22 cellular contexts compared by ENCODE assay signal in the genomic region with DNA sequence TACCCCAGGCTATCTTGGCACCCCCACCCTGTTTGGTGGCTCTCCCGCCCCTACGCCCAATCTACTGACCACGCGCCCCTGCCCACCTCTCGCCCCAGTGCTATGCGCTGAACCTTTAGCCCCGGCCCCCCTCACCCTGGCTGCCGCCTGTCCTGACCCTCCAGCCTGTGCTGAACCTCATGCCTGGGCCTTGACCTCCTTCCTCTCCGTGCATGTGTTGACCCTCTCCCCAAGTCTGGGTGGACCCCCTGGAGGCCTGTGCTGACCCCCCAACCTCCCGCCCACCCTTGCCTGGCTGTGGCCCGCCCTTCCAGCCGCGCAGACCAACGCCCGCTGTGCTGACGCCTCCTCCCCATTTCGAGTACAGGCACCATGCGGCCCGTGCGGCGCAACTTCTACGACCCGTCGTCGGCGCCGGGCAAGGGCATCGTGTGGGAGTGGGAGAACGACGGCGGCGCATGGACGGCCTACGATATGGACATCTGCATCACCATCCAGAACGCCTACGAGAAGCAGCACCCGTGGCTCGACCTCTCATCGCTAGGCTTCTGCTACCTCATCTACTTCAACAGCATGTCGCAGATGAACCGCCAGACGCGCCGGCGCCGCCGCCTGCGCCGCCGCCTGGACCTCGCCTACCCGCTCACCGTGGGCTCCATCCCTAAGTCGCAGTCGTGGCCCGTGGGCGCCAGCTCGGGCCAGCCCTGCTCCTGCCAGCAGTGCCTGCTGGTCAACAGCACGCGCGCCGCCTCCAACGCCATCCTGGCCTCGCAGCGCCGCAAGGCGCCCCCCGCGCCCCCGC. TPM values are rescaled to one million over a fixed set of nuclear protein-coding genes. Genes with fewer than 3 reads are reported as not detected.
DNase-seq lines count a peak whose midpoint lies in the region; ATAC-seq and TF ChIP-seq lines count a peak whose summit lies in the region.
"Had no signal": no experiment of that assay in that cellular context is flagged by ENCODE, and none has a peak within 500 bp of the region (broad histone marks: within the 10 kb centered on the region; RNA-seq: fewer than 3 reads in every experiment).

No MANE protein-coding gene starts in this region.

- H4K91ac ChIP-seq in mesenchymal stem cell (ENCODE audit: low read length), result no peak overlapping the region

- H3K36me3 ChIP-seq in mesenchymal stem cell (ENCODE audit: control insufficient read depth in 1 of 2, insufficient read depth in 2 of 2, low read depth in 1 of 2, low read length in 2 of 2), result no peaks in the 10 kb centered on the region
- H3K36me3 ChIP-seq: MG63 had no signal

- DNase-seq in stimulated activated naive CD8-positive, alpha-beta T cell treated with anti-CD3 and anti-CD28 coated beads, Interleukin-15, amount 100 ng/mL, for 72 hours, result no peak
- no peak for DNase-seq in stimulated activated naive CD8-positive, alpha-beta T cell treated with anti-CD3 and anti-CD28 coated beads, Interleukin-15, Interleukin-2, amounts not matched to agents 100 U/mL and 50 U/mL, for 24 hours
- no peak for DNase-seq in WTC11 (ENCODE audit: low spot score)
- peak; percentile 64 for DNase-seq in iPS-NIHi11 (ENCODE audit: low spot score)
- no peak for DNase-seq in mesenchymal stem cell
- no peak for DNase-seq in GM13976 (ENCODE audit: low spot score)
- no peak for DNase-seq in activated naive CD4-positive, alpha-beta T cell treated with anti-CD3 and anti-CD28 coated beads, Interleukin-2, amount 50 U/mL, for 72 hours (ENCODE audit: low spot score in 2 of 2)
- DNase-seq in NCI-H226, result no peak
- DNase-seq: activated CD4-positive, alpha-beta memory T cell treated with anti-CD3 and anti-CD28 coated beads, Interleukin-2, amount 10 ng/mL, durations not matched to agents 7 days and 5 days; activated naive CD4-positive, alpha-beta T cell treated with anti-CD3 and anti-CD28 coated beads for 36 hours; activated T-cell treated with anti-CD3 and anti-CD28 coated beads, Interleukin-2, amount 50 U/mL, for 1 hour; anterior cingulate cortex; erythroblast; MG63; NCI-H1436 treated with DMSO at 0.1 percent for 48 hours; stimulated activated CD4-positive, alpha-beta T cell treated with anti-CD3 and anti-CD28 coated beads, Interleukin-4, amount 100 ng/mL, for 24 hours; WERI-Rb-1 had no signal

- peaks cover 30% of the 10 kb centered on the region for H3K4me1 Mint-ChIP-seq in stimulated activated naive CD8-positive, alpha-beta T cell treated with anti-CD3 and anti-CD28 coated beads, Interleukin-15, amount 100 ng/mL, for 72 hours
- H3K4me1 Mint-ChIP-seq in WTC11, result no peaks in the 10 kb centered on the region

- no peak overlapping the region for H3K14ac ChIP-seq in mesenchymal stem cell (ENCODE audit: low read length in 2 of 2)

- H3K9me3 Mint-ChIP-seq in stimulated activated naive CD8-positive, alpha-beta T cell treated with anti-CD3 and anti-CD28 coated beads, Interleukin-15, amount 100 ng/mL, for 72 hours, result no peaks in the 10 kb centered on the region
- no peaks in the 10 kb centered on the region for H3K9me3 Mint-ChIP-seq in WTC11
- no peaks in the 10 kb centered on the region for H3K9me3 Mint-ChIP-seq in activated naive CD4-positive, alpha-beta T cell treated with anti-CD3 and anti-CD28 coated beads, Interleukin-2, amount 50 U/mL, for 72 hours
- H3K9me3 Mint-ChIP-seq: activated CD4-positive, alpha-beta memory T cell treated with anti-CD3 and anti-CD28 coated beads, Interleukin-2, amount 10 ng/mL, durations not matched to agents 7 days and 5 days; activated naive CD4-positive, alpha-beta T cell treated with anti-CD3 and anti-CD28 coated beads for 36 hours had no signal

- no peak overlapping the region for H3K4me3 ChIP-seq in mesenchymal stem cell (ENCODE audit: insufficient read depth in 1 of 2, low read depth in 1 of 2, low read length in 2 of 2)
- H3K4me3 ChIP-seq: BLaER1 treated with 17β-estradiol and CSF1 and Interleukin-3, amounts not matched to agents 10 nM and 100 nM; MG63; smooth muscle cell had no signal

- in situ Hi-C loops in GM13976 (cut with MboI; ENCODE audit: low sequenced_read_pairs, unreplicated experiment), result no loop called here

- CTCF ChIA-PET in WTC11 (lab: Charles Lee), result no interaction called here

- H3K27ac ChIP-seq in mesenchymal stem cell (ENCODE audit: low read length, poor library complexity, severe bottlenecking), result no peak overlapping the region
- H3K27ac ChIP-seq: BLaER1 treated with 17β-estradiol and CSF1 and Interleukin-3, amounts not matched to agents 10 nM and 100 nM; WERI-Rb-1 had no signal

- H2BK5ac ChIP-seq in mesenchymal stem cell (ENCODE audit: low read depth, low read length, poor library complexity, severe bottlenecking), result no peak overlapping the region

- TF ChIP-seq CTCF in WTC11 (IDR thresholded peaks at IDR 0.05), result no peak
- no peak for TF ChIP-seq CTCF in GM13976 (IDR thresholded peaks at IDR 0.05; ENCODE audit: borderline replicate concordance, control extremely low read depth, extremely low read depth, insufficient read depth, missing control alignments)

- H3K36me3 Mint-ChIP-seq in WTC11, result no peaks in the 10 kb centered on the region
- no peaks in the 10 kb centered on the region for H3K36me3 Mint-ChIP-seq in activated naive CD4-positive, alpha-beta T cell treated with anti-CD3 and anti-CD28 coated beads, Interleukin-2, amount 50 U/mL, for 72 hours

- no peak overlapping the region for H3K4me2 ChIP-seq in mesenchymal stem cell (ENCODE audit: low read length, poor library complexity, severe bottlenecking)
- H3K4me2 ChIP-seq: smooth muscle cell had no signal

- 12% methylated on average over 64 of the region's 70 CpGs for WGBS in mesenchymal stem cell

- no peak overlapping the region for H4K8ac ChIP-seq in mesenchymal stem cell (ENCODE audit: low read length)

- H3K9me3 ChIP-seq in mesenchymal stem cell (ENCODE audit: control insufficient read depth, low read length), result no peaks in the 10 kb centered on the region
- H3K9me3 ChIP-seq: BLaER1 treated with 17β-estradiol and CSF1 and Interleukin-3, amounts not matched to agents 10 nM and 100 nM; MG63 had no signal

- POLR2A ChIA-PET in WTC11 (lab: Charles Lee), result no interaction called here

- H2BK120ac ChIP-seq in mesenchymal stem cell (ENCODE audit: low read depth, low read length), result no peak overlapping the region

- no peak overlapping the region for H2AFZ ChIP-seq in mesenchymal stem cell (ENCODE audit: low read depth, low read length)

- no peak overlapping the region for H3K18ac ChIP-seq in mesenchymal stem cell (ENCODE audit: low read depth in 1 of 2, low read length in 2 of 2)

- no peak overlapping the region for H2AK5ac ChIP-seq in mesenchymal stem cell (ENCODE audit: low read length, severe bottlenecking)

- H3K27ac Mint-ChIP-seq in stimulated activated naive CD8-positive, alpha-beta T cell treated with anti-CD3 and anti-CD28 coated beads, Interleukin-15, amount 100 ng/mL, for 72 hours, result no peak overlapping the region
- no peak overlapping the region for H3K27ac Mint-ChIP-seq in WTC11
- no peak overlapping the region for H3K27ac Mint-ChIP-seq in activated naive CD4-positive, alpha-beta T cell treated with anti-CD3 and anti-CD28 coated beads, Interleukin-2, amount 50 U/mL, for 72 hours
- H3K27ac Mint-ChIP-seq: activated CD4-positive, alpha-beta memory T cell treated with anti-CD3 and anti-CD28 coated beads, Interleukin-2, amount 10 ng/mL, durations not matched to agents 7 days and 5 days; activated naive CD4-positive, alpha-beta T cell treated with anti-CD3 and anti-CD28 coated beads for 36 hours had no signal

- H2BK12ac ChIP-seq in mesenchymal stem cell (ENCODE audit: low read length in 2 of 2), result no peak overlapping the region

- H3K4me1 ChIP-seq in mesenchymal stem cell (ENCODE audit: control insufficient read depth, insufficient read depth, low read depth, low read length), result peaks cover 5% of the 10 kb centered on the region

- H3K27me3 Mint-ChIP-seq in stimulated activated naive CD8-positive, alpha-beta T cell treated with anti-CD3 and anti-CD28 coated beads, Interleukin-15, amount 100 ng/mL, for 72 hours, result no peaks in the 10 kb centered on the region
- peaks cover 54% of the 10 kb centered on the region for H3K27me3 Mint-ChIP-seq in WTC11 (ENCODE audit: low read depth)
- H3K27me3 Mint-ChIP-seq: activated CD4-positive, alpha-beta memory T cell treated with anti-CD3 and anti-CD28 coated beads, Interleukin-2, amount 10 ng/mL, durations not matched to agents 7 days and 5 days had no signal

- peak; percentile 15 for ATAC-seq in stimulated activated naive CD8-positive, alpha-beta T cell treated with anti-CD3 and anti-CD28 coated beads, Interleukin-15, amount 100 ng/mL, for 72 hours
- no peak for ATAC-seq in stimulated activated naive CD8-positive, alpha-beta T cell treated with anti-CD3 and anti-CD28 coated beads, Interleukin-15, Interleukin-2, amounts not matched to agents 100 U/mL and 50 U/mL, for 24 hours
- peak; percentile 46 for ATAC-seq in WTC11
- no peak for ATAC-seq in activated naive CD4-positive, alpha-beta T cell treated with anti-CD3 and anti-CD28 coated beads, Interleukin-2, amount 50 U/mL, for 72 hours

- H3K23ac ChIP-seq in mesenchymal stem cell (ENCODE audit: low read length in 2 of 2), result no peak overlapping the region

- H2BK15ac ChIP-seq in mesenchymal stem cell (ENCODE audit: low read depth, poor library complexity, severe bottlenecking), result no peak overlapping the region

- no peaks in the 10 kb centered on the region for H3K79me1 ChIP-seq in mesenchymal stem cell (replicated peaks; ENCODE audit: low read length, poor library complexity, severe bottlenecking)

- no peak overlapping the region for H3K9ac ChIP-seq in mesenchymal stem cell (ENCODE audit: low read length)
- H3K9ac ChIP-seq: BLaER1 treated with 17β-estradiol and CSF1 and Interleukin-3, amounts not matched to agents 10 nM and 100 nM had no signal

- no peak overlapping the region for H3K4ac ChIP-seq in mesenchymal stem cell (ENCODE audit: low read depth in 1 of 2, low read length in 2 of 2)

- H3K27me3 ChIP-seq in mesenchymal stem cell (ENCODE audit: control insufficient read depth in 1 of 2, insufficient read depth in 1 of 2, low read length in 2 of 2), result peaks cover 49 to 69% of the 10 kb centered on the region in 2 experiments
- H3K27me3 ChIP-seq: MG63 had no signal

- no peak overlapping the region for H3K4me3 Mint-ChIP-seq in stimulated activated naive CD8-positive, alpha-beta T cell treated with anti-CD3 and anti-CD28 coated beads, Interleukin-15, amount 100 ng/mL, for 72 hours
- H3K4me3 Mint-ChIP-seq in WTC11, result peak overlapping the region; percentile 63
- H3K4me3 Mint-ChIP-seq: activated CD4-positive, alpha-beta memory T cell treated with anti-CD3 and anti-CD28 coated beads, Interleukin-2, amount 10 ng/mL, durations not matched to agents 7 days and 5 days; activated naive CD4-positive, alpha-beta T cell treated with anti-CD3 and anti-CD28 coated beads for 36 hours had no signal

RNA-seq across cellular contexts. Expression of a gene that starts 20.7 kb away (rescaled TPM):
- 6.2 to 9.2 TPM (median 7.7 TPM) in 3 replicates for total RNA-seq in WTC11 (2021)
- polyA plus RNA-seq in mesenchymal stem cell (2013, experiment 1 of 2), result 0.01 TPM
- polyA plus RNA-seq in mesenchymal stem cell (2013, experiment 2 of 2), result not detected
- total RNA-seq in activated naive CD4-positive, alpha-beta T cell treated with anti-CD3 and anti-CD28 coated beads, Interleukin-2, amount 50 U/mL, for 72 hours, result 10 to 100 TPM in 1 of 2 donors, 1 to 10 TPM in 1; 9.8 to 17.3 TPM
- total RNA-seq: T-helper 2 cell treated with Interferon-gamma antibody and Interleukin-4, amounts not matched to agents 100 ng/mL and 5 ng/mL, for 36 hours had no signal

RNA-seq across cellular contexts. Expression of a gene that starts 58.3 kb away (rescaled TPM):
- total RNA-seq in WTC11 (2021), result 6.9 to 8.1 TPM (median 8.0 TPM) in 3 replicates
- not detected for polyA plus RNA-seq in mesenchymal stem cell (2013, experiment 1 of 2)
- polyA plus RNA-seq in mesenchymal stem cell (2013, experiment 2 of 2), result not detected
- 10 to 100 TPM in 1 of 2 donors, 1 to 10 TPM in 1; 9.8 to 15.1 TPM for total RNA-seq in activated naive CD4-positive, alpha-beta T cell treated with anti-CD3 and anti-CD28 coated beads, Interleukin-2, amount 50 U/mL, for 72 hours
- total RNA-seq: dermis microvascular lymphatic vessel endothelial cell, smooth muscle cell, subcutaneous adipose tissue had no signal
- polyA plus RNA-seq: smooth muscle cell had no signal

Comparison
In these comparisons a context has a peak if more than half of its experiments do, and no peak if none do; other contexts are left out.
1. ATAC-seq: peak in stimulated activated naive CD8-positive, alpha-beta T cell treated with anti-CD3 and anti-CD28 coated beads, Interleukin-15, amount 100 ng/mL, for 72 hours (single experiment) and WTC11 (single experiment); none in stimulated activated naive CD8-positive, alpha-beta T cell treated with anti-CD3 and anti-CD28 coated beads, Interleukin-15, Interleukin-2, amounts not matched to agents 100 U/mL and 50 U/mL, for 24 hours (single experiment) and activated naive CD4-positive, alpha-beta T cell treated with anti-CD3 and anti-CD28 coated beads, Interleukin-2, amount 50 U/mL, for 72 hours (0 of 2).